ENCODE assay signal across 8 cellular contexts in genomic region chr10:87761892-87762291, GRCh38. TPM values are rescaled to one million over a fixed set of nuclear protein-coding genes. Genes with fewer than 3 reads are reported as not detected.
DNase-seq lines count a peak whose midpoint lies in the region; FAIRE-seq and TF ChIP-seq lines count a peak whose summit lies in the region.

No MANE protein-coding gene starts in this region.

- DNase-seq in activated naive CD4-positive, alpha-beta T cell treated with Interleukin-2 at 50 U/mL for 16 hours = peak; percentile 53
- no peak for DNase-seq in activated naive CD4-positive, alpha-beta T cell treated with anti-CD3 and anti-CD28 coated beads, Interleukin-2, amount 10 ng/mL, durations not matched to agents 7 days and 5 days
- DNase-seq in LoVo (ENCODE audit: low spot score) (peak; percentile 34), astrocyte (ENCODE audit: low read depth) (peak; percentile 73), occipital lobe (lab: John Stamatoyannopoulos, UW) (no peak), cerebellum (ENCODE audit: low spot score) (no peak), SHP77 treated with DMSO at 0.1 percent for 48 hours (lab: John Stamatoyannopoulos, UW) (no peak)
- DNase-seq in stimulated activated CD4-positive, alpha-beta T cell treated with anti-CD3 and anti-CD28 coated beads, Interleukin-15, amount 100 ng/mL, for 24 hours = peak; percentile 65

- H3K27me3 ChIP-seq in astrocyte (ENCODE audit: insufficient read depth, low read length) = no peaks in the 10 kb centered on the region

- H3K4me1 ChIP-seq in astrocyte (ENCODE audit: insufficient read depth, low read length) = peaks cover 5% of the 10 kb centered on the region

- peaks cover 2% of the 10 kb centered on the region for H3K36me3 ChIP-seq in astrocyte (ENCODE audit: insufficient read depth, low read length)

- H3K27me3 Mint-ChIP-seq in activated naive CD4-positive, alpha-beta T cell treated with anti-CD3 and anti-CD28 coated beads, Interleukin-2, amount 10 ng/mL, durations not matched to agents 7 days and 5 days = no peaks in the 10 kb centered on the region
- no peaks in the 10 kb centered on the region for H3K27me3 Mint-ChIP-seq in astrocyte (ENCODE audit: low read depth, unreplicated experiment)

- H3K4me3 ChIP-seq in astrocyte (ENCODE audit: insufficient read depth, low read depth, low read length) = no peak overlapping the region

- H3K9ac ChIP-seq in astrocyte (ENCODE audit: low read length) = no peak overlapping the region

- no peak overlapping the region for H2AFZ ChIP-seq in astrocyte (ENCODE audit: low read depth, low read length)

- H3K27ac ChIP-seq in astrocyte (ENCODE audit: low read depth, low read length) = no peak overlapping the region

- no peak overlapping the region for H3K27ac Mint-ChIP-seq in activated naive CD4-positive, alpha-beta T cell treated with anti-CD3 and anti-CD28 coated beads, Interleukin-2, amount 10 ng/mL, durations not matched to agents 7 days and 5 days
- peak overlapping the region; percentile 84 for H3K27ac Mint-ChIP-seq in astrocyte (ENCODE audit: unreplicated experiment)

- H3K4me3 Mint-ChIP-seq in activated naive CD4-positive, alpha-beta T cell treated with anti-CD3 and anti-CD28 coated beads, Interleukin-2, amount 10 ng/mL, durations not matched to agents 7 days and 5 days = no peak overlapping the region
- peak overlapping the region; percentile 27 for H3K4me3 Mint-ChIP-seq in astrocyte (ENCODE audit: unreplicated experiment)

- H3K36me3 Mint-ChIP-seq in activated naive CD4-positive, alpha-beta T cell treated with anti-CD3 and anti-CD28 coated beads, Interleukin-2, amount 10 ng/mL, durations not matched to agents 7 days and 5 days = peaks cover 20% of the 10 kb centered on the region
- H3K36me3 Mint-ChIP-seq in astrocyte (ENCODE audit: low read depth, unreplicated experiment) = peaks cover 10% of the 10 kb centered on the region

- CTCF ChIA-PET in activated naive CD4-positive, alpha-beta T cell treated with anti-CD3 and anti-CD28 coated beads, Interleukin-2, amount 10 ng/mL, durations not matched to agents 7 days and 5 days (lab: Charles Lee) = interaction anchor here (1.1 kb wide), 1 partner anchor 11 kb away, joined by 3 read pairs; no protein-coding TSS in a partner anchor

- H3K79me2 ChIP-seq in astrocyte (ENCODE audit: insufficient read depth, low read length) = no peaks in the 10 kb centered on the region

- H3K4me2 ChIP-seq in astrocyte (ENCODE audit: low read length) = peak overlapping the region; percentile 5

- no peaks in the 10 kb centered on the region for H4K20me1 ChIP-seq in astrocyte (ENCODE audit: insufficient read depth, low read length)

- H3K9me3 Mint-ChIP-seq in activated naive CD4-positive, alpha-beta T cell treated with anti-CD3 and anti-CD28 coated beads, Interleukin-2, amount 10 ng/mL, durations not matched to agents 7 days and 5 days = no peaks in the 10 kb centered on the region
- H3K9me3 Mint-ChIP-seq in astrocyte (ENCODE audit: unreplicated experiment) = no peaks in the 10 kb centered on the region

- peaks cover 4% of the 10 kb centered on the region for H3K4me1 Mint-ChIP-seq in activated naive CD4-positive, alpha-beta T cell treated with anti-CD3 and anti-CD28 coated beads, Interleukin-2, amount 10 ng/mL, durations not matched to agents 7 days and 5 days
- H3K4me1 Mint-ChIP-seq in astrocyte (ENCODE audit: low read depth, unreplicated experiment) = peaks cover 20% of the 10 kb centered on the region

- FAIRE-seq in astrocyte (lab: Jason Lieb, UNC) = no peak

- H3K9me3 ChIP-seq in astrocyte (ENCODE audit: insufficient read depth, low read depth, low read length) = no peaks in the 10 kb centered on the region

- no peak for TF ChIP-seq CTCF in astrocyte (IDR thresholded peaks at IDR 0.05; ENCODE audit: insufficient read depth, low read depth, low read length)

RNA-seq across cellular contexts. Expression of gene ATAD1, which starts 56.1 kb away (rescaled TPM):
- total RNA-seq in astrocyte = 71.0 and 72.5 TPM in 2 replicates
- 85.3 TPM for total RNA-seq in occipital lobe
- 57.8 TPM for total RNA-seq in cerebellum

Comparison
In these comparisons a context has a peak if more than half of its experiments do, and no peak if none do; other contexts are left out.
1. DNase-seq: peak in activated naive CD4-positive, alpha-beta T cell treated with Interleukin-2 at 50 U/mL for 16 hours (single experiment), LoVo (single experiment), astrocyte (single experiment) and stimulated activated CD4-positive, alpha-beta T cell treated with anti-CD3 and anti-CD28 coated beads, Interleukin-15, amount 100 ng/mL, for 24 hours (single experiment); none in activated naive CD4-positive, alpha-beta T cell treated with anti-CD3 and anti-CD28 coated beads, Interleukin-2, amount 10 ng/mL, durations not matched to agents 7 days and 5 days (single experiment), occipital lobe (single experiment), cerebellum (single experiment) and SHP77 treated with DMSO at 0.1 percent for 48 hours (single experiment).